ENCODE assay signal across 19 cellular contexts in genomic region chr4:189117426-189117825, GRCh38.
A peak's percentile ranks its signal among the peaks of the same experiment; 100 is the strongest.
DNase-seq lines count a peak whose midpoint lies in the region; ATAC-seq and TF ChIP-seq lines count a peak whose summit lies in the region.
"Had no signal": no experiment of that assay in that cellular context is flagged by ENCODE, and none has a peak within 500 bp of the region (broad histone marks: within the 10 kb centered on the region; RNA-seq: fewer than 3 reads in every experiment).

No MANE protein-coding gene starts in this region.

- H2BK5ac ChIP-seq in mesendoderm (ENCODE audit: low read length): no peak overlapping the region

- ATAC-seq in GM21390 (IDR thresholded peaks at IDR 0.05; ENCODE audit: unreplicated experiment): no peak
- no peak for ATAC-seq in HG02642 (IDR thresholded peaks at IDR 0.05; ENCODE audit: poor library complexity, unreplicated experiment)
- ATAC-seq in GM18520 (IDR thresholded peaks at IDR 0.05; ENCODE audit: unreplicated experiment): no peak
- ATAC-seq: esophagus mucosa, right cardiac atrium had no signal

- H2AK5ac ChIP-seq in mesendoderm (ENCODE audit: low read length): no peak overlapping the region

- TF ChIP-seq CTCF in vagina (IDR thresholded peaks at IDR 0.05): no peak

- H3K9ac ChIP-seq in Karpas-422 (ENCODE audit: low read length) (no peak overlapping the region), mesendoderm (ENCODE audit: low read length) (no peak overlapping the region)
- H3K9ac ChIP-seq: KMS-11 had no signal

- DNase-seq in EL: peak; percentile 1
- DNase-seq in Karpas-422: peak; percentile 58
- DNase-seq in dermis blood vessel endothelial cell: peak; percentile 39
- DNase-seq in mesendoderm: peak; percentile 19
- DNase-seq in vagina (ENCODE audit: extremely low spot score in 2 of 2): no peak
- DNase-seq: activated CD4-positive, alpha-beta T cell treated with anti-CD3 and anti-CD28 coated beads, Interleukin-2, amount 50 U/mL, for 48 hours; activated gamma-delta T cell treated with Interleukin-2 at 50 U/mL for 16 hours; NCI-H1105; NCI-H526 treated with DMSO at 0.1 percent for 48 hours; nucleus accumbens; right cardiac atrium; SHP77 treated with DMSO at 0.1 percent for 48 hours; testis had no signal

- no peak overlapping the region for H3K27ac ChIP-seq in Karpas-422 (ENCODE audit: low read length)
- no peak overlapping the region for H3K27ac ChIP-seq in mesendoderm (ENCODE audit: low read depth, low read length)
- no peak overlapping the region for H3K27ac ChIP-seq in vagina
- H3K27ac ChIP-seq: KMS-11, testis, VCaP had no signal

- H3K4me1 ChIP-seq in Karpas-422 (ENCODE audit: low read length) (peaks cover 30% of the 10 kb centered on the region), mesendoderm (ENCODE audit: control insufficient read depth, low read depth, low read length) (no peaks in the 10 kb centered on the region), vagina (no peaks in the 10 kb centered on the region)
- H3K4me1 ChIP-seq: testis had no signal

- intact Hi-C loops in vagina (cut with DNase I): no loop called here

- TF ChIP-seq POLR2A in vagina (IDR thresholded peaks at IDR 0.05): no peak

- H3K79me2 ChIP-seq in Karpas-422 (ENCODE audit: low read length) (no peaks in the 10 kb centered on the region), mesendoderm (ENCODE audit: control insufficient read depth, insufficient read depth, low read length) (no peaks in the 10 kb centered on the region)

- no peak overlapping the region for H4K5ac ChIP-seq in mesendoderm (ENCODE audit: low read length)

- H3K4ac ChIP-seq in mesendoderm (ENCODE audit: low read depth, low read length): no peak overlapping the region

- no peak overlapping the region for H2BK120ac ChIP-seq in mesendoderm (ENCODE audit: low read depth, low read length)

- H4K8ac ChIP-seq in mesendoderm (ENCODE audit: low read depth, low read length): no peak overlapping the region

- H3K4me3 ChIP-seq in Karpas-422 (ENCODE audit: low read length) (no peak overlapping the region), mesendoderm (ENCODE audit: low read length) (no peak overlapping the region), vagina (no peak overlapping the region)
- H3K4me3 ChIP-seq: testis had no signal

- H3K27me3 ChIP-seq in Karpas-422 (ENCODE audit: low read length) (no peaks in the 10 kb centered on the region), mesendoderm (ENCODE audit: insufficient read depth, low read length, poor library complexity) (no peaks in the 10 kb centered on the region), vagina (no peaks in the 10 kb centered on the region)
- H3K27me3 ChIP-seq: testis had no signal

- H3K79me1 ChIP-seq in mesendoderm (ENCODE audit: low read length): no peaks in the 10 kb centered on the region

- WGBS in mesendoderm (ENCODE audit: extremely low coverage, insufficient coverage, low lambda C conversion rate): no CpG with 5 or more reads among the region's 1 CpG

- no peak overlapping the region for H3K18ac ChIP-seq in mesendoderm (ENCODE audit: low read length)

- H3K4me2 ChIP-seq in Karpas-422 (ENCODE audit: low read depth, low read length, poor library complexity, severe bottlenecking) (peak overlapping the region; percentile 7), mesendoderm (ENCODE audit: low read length) (no peak overlapping the region)
- H3K4me2 ChIP-seq: KMS-11 had no signal

- no peaks in the 10 kb centered on the region for H3K9me3 ChIP-seq in Karpas-422 (ENCODE audit: low read length)
- H3K9me3 ChIP-seq in vagina: no peaks in the 10 kb centered on the region
- H3K9me3 ChIP-seq: testis had no signal

- H3K36me3 ChIP-seq in Karpas-422 (ENCODE audit: insufficient read depth, low read length): no peaks in the 10 kb centered on the region
- no peaks in the 10 kb centered on the region for H3K36me3 ChIP-seq in mesendoderm (ENCODE audit: control insufficient read depth, insufficient read depth, low read length)
- no peaks in the 10 kb centered on the region for H3K36me3 ChIP-seq in vagina

- no peak overlapping the region for H3K56ac ChIP-seq in mesendoderm (ENCODE audit: low read length)

- no peaks in the 10 kb centered on the region for H3K9me2 ChIP-seq in Karpas-422 (replicated peaks; ENCODE audit: insufficient read depth, low read length)

- no peak overlapping the region for H2BK15ac ChIP-seq in mesendoderm (replicated peaks; ENCODE audit: low read depth)

- no peaks in the 10 kb centered on the region for H4K20me1 ChIP-seq in Karpas-422 (ENCODE audit: insufficient read depth, low read depth, low read length)

- H3K23ac ChIP-seq in mesendoderm (ENCODE audit: low read length): no peak overlapping the region

- no peak overlapping the region for H2AFZ ChIP-seq in Karpas-422 (ENCODE audit: low read length)

Comparison
In these comparisons a context has a peak if more than half of its experiments do, and no peak if none do; other contexts are left out.
1. DNase-seq: peak in EL (single experiment), Karpas-422 (single experiment), dermis blood vessel endothelial cell (single experiment) and mesendoderm (single experiment); none in vagina (0 of 2).